ENCODE assay signal across 24 cellular contexts in genomic region chr10:5517546-5517945, GRCh38. TPM values are rescaled to one million over a fixed set of nuclear protein-coding genes. Genes with fewer than 3 reads are reported as not detected.
"Had no signal": no experiment of that assay in that cellular context is flagged by ENCODE, and none has a peak within 500 bp of the region (broad histone marks: within the 10 kb centered on the region; RNA-seq: fewer than 3 reads in every experiment).

No MANE protein-coding gene starts in this region.

- H3K27ac ChIP-seq: heart right ventricle, left ventricle myocardium inferior, lower lobe of right lung, right atrium auricular region, skin epidermis, stomach, thoracic aorta had no signal

- ATAC-seq: esophagus mucosa, heart right ventricle had no signal

- H3K4me3 ChIP-seq: heart right ventricle, left ventricle myocardium inferior, lower lobe of right lung, right atrium auricular region, sigmoid colon, skin epidermis, stomach, thoracic aorta had no signal

- H3K9me3 ChIP-seq: heart right ventricle, lower lobe of right lung, right atrium auricular region, sigmoid colon, stomach, thoracic aorta had no signal

- H3K27me3 ChIP-seq: right atrium auricular region, sigmoid colon, stomach had no signal

- FAIRE-seq: endometrium, frontal cortex, urothelium cell line had no signal

- DNase-seq: effector memory CD4-positive, alpha-beta T cell; heart right ventricle; islet precursor cell; left ventricle myocardium inferior; lower lobe of right lung; naive B cell; nephron progenitor cell; stimulated activated CD4-positive, alpha-beta T cell treated with anti-CD3 and anti-CD28 coated beads, Interleukin-2, amount 100 ng/mL, for 24 hours; stimulated activated CD4-positive, alpha-beta T cell treated with anti-CD3 and anti-CD28 coated beads, Interleukin-4, amount 100 ng/mL, for 4 hours; stimulated activated naive CD4-positive, alpha-beta T cell; stomach; substantia nigra had no signal

- H3K4me1 ChIP-seq: heart right ventricle, left ventricle myocardium inferior, lower lobe of right lung, right atrium auricular region, sigmoid colon had no signal

- H3K36me3 ChIP-seq: heart right ventricle, left ventricle myocardium inferior, lower lobe of right lung, right atrium auricular region, sigmoid colon, stomach, thoracic aorta had no signal

RNA-seq across cellular contexts. Expression of gene CALML3, which starts 7.2 kb away (rescaled TPM):
- total RNA-seq: fibroblast of lung, heart right ventricle, left ventricle myocardium inferior, lower lobe of right lung, omental fat pad, pulmonary artery endothelial cell, right atrium auricular region, sigmoid colon, stomach, thoracic aorta had no signal
- polyA plus RNA-seq: fibroblast of lung had no signal

RNA-seq across cellular contexts. Expression of gene CALML5, which starts 18.2 kb away (rescaled TPM):
- total RNA-seq: fibroblast of lung, frontal cortex, heart right ventricle, left ventricle myocardium inferior, lower lobe of right lung, mesothelial cell of epicardium, omental fat pad, pulmonary artery endothelial cell, right atrium auricular region, sigmoid colon had no signal
- polyA plus RNA-seq: fibroblast of lung, heart right ventricle, sigmoid colon had no signal
